ENCODE assay signal across 8 cellular contexts in the genomic region with DNA sequence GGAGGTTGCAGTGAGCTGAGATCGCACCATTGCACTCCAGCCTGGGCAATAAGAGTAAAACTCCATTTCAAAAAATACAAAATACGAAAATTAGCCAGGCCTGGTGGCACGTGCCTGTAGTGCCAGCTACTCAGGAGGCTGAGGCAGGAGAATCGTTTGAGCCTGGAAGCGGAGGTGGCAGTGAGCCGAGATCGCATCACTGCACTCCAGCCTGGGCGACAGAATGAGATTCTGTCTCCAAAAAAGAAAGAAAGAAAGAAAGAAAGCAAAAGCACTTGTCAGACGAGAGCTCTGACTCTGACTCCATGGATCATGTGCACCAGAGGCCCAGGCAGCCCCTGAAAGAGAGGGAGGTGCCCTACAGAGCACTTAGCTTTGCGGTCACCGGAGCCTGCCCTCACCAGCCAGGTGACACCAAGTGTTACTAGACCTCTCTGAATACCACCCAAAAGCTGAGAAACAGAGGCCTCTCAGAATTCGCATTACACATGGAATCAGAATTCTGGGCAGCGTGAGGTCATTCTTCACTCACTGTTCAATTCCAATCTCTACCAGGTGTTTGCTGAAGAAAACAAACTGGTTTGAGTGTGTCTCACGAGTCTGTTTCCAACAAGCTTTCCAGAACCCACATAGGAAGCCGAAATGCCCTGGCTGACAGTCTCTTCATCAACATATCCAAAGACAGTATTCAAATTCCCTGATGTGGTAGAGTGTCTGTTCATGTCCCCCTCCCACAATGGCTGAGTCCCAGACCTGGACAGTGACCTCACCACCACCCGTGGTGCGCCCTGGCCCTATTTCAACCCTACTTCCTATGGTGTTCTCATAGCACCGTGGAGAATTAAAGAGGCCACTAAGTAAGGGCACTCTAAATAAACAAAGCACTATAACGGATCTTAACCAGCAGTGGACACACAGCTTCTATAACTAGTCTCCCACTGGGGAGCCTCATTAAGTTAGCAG. TPM values are rescaled to one million over a fixed set of nuclear protein-coding genes. Genes with fewer than 3 reads are reported as not detected.
DNase-seq lines count a peak whose midpoint lies in the region; ATAC-seq and TF ChIP-seq lines count a peak whose summit lies in the region.

No MANE protein-coding gene starts in this region.

- H3K27me3 Mint-ChIP-seq in CD8-positive, alpha-beta memory T cell = peaks cover 0 to 4% of the 10 kb centered on the region in 2 donors

- no peaks in the 10 kb centered on the region for H3K9me3 Mint-ChIP-seq in CD8-positive, alpha-beta memory T cell

- H3K36me3 Mint-ChIP-seq in CD8-positive, alpha-beta memory T cell = peaks cover 0 to 35% (median 5%) of the 10 kb centered on the region in 3 donors

- no peaks in the 10 kb centered on the region for H3K27me3 ChIP-seq in CD8-positive, alpha-beta memory T cell (ENCODE audit: insufficient read depth, low read length, poor library complexity, severe bottlenecking)
- H3K27me3 ChIP-seq in brain microvascular endothelial cell (replicated peaks) (no peaks in the 10 kb centered on the region), lower lobe of right lung (ENCODE audit: low read depth) (no peaks in the 10 kb centered on the region), tibial artery (no peaks in the 10 kb centered on the region)

- peak overlapping the region; percentile 92 for H3K4me3 ChIP-seq in CD8-positive, alpha-beta memory T cell (ENCODE audit: low read length)
- H3K4me3 ChIP-seq in brain microvascular endothelial cell (ENCODE audit: low read depth, low read length) (peak overlapping the region; percentile 99), lower lobe of right lung (peak overlapping the region; percentile 100), tibial artery (peak overlapping the region; percentile 90 to 95)

- H3K4me1 Mint-ChIP-seq in CD8-positive, alpha-beta memory T cell = peaks cover 20 to 40% (median 22%) of the 10 kb centered on the region in 3 donors

- H3K36me3 ChIP-seq in CD8-positive, alpha-beta memory T cell (ENCODE audit: insufficient read depth, low read length) = no peaks in the 10 kb centered on the region
- peaks cover 18% of the 10 kb centered on the region for H3K36me3 ChIP-seq in brain microvascular endothelial cell (replicated peaks)
- peaks cover 27% of the 10 kb centered on the region for H3K36me3 ChIP-seq in lower lobe of right lung
- peaks cover 15 to 24% (median 23%) of the 10 kb centered on the region in 3 donors for H3K36me3 ChIP-seq in tibial artery

- intact Hi-C loops in lower lobe of right lung (cut with DNase I) (no loop called here), tibial artery (cut with DNase I; ENCODE audit: low total_unique reads) (loop anchor here (5.0 to 10.0 kb wide), 2 partner anchors 83 to 231 kb away; no protein-coding TSS in a partner anchor)

- in situ Hi-C loops in brain microvascular endothelial cell (cut with HindIII; ENCODE audit: low pct_ligation_motif_present, low sequenced_read_pairs) = no loop called here

- no peak for DNase-seq in CD8-positive, alpha-beta memory T cell
- DNase-seq in LHCN-M2 (ENCODE audit: low read depth) = peak; percentile 49
- DNase-seq in brain microvascular endothelial cell = peak; percentile 28
- no peak for DNase-seq in lower lobe of right lung
- DNase-seq in tibial artery = no peak
- DNase-seq in stimulated activated CD4-positive, alpha-beta T cell treated with anti-CD3 and anti-CD28 coated beads, Interleukin-4, amount 100 ng/mL, for 4 hours = no peak
- DNase-seq in mesenteric fat pad (ENCODE audit: low spot score) = no peak

- POLR2A ChIA-PET in CD8-positive, alpha-beta memory T cell (lab: Charles Lee) = interaction anchor here (0.5 kb wide), 1 partner anchor 32 kb away, joined by 3 read pairs; no protein-coding TSS in a partner anchor

- peak overlapping the region; percentile 90 to 98 (median 96) for H3K4me3 Mint-ChIP-seq in CD8-positive, alpha-beta memory T cell

- H3K27ac Mint-ChIP-seq in CD8-positive, alpha-beta memory T cell = peak overlapping the region; percentile 97 to 99 (median 99)

- H3K27ac ChIP-seq in CD8-positive, alpha-beta memory T cell (ENCODE audit: low read depth, low read length) = peak overlapping the region; percentile 99
- H3K27ac ChIP-seq in brain microvascular endothelial cell = peak overlapping the region; percentile 100
- peak overlapping the region; percentile 100 for H3K27ac ChIP-seq in lower lobe of right lung
- peak overlapping the region; percentile 93 to 96 for H3K27ac ChIP-seq in tibial artery

- no peaks in the 10 kb centered on the region for H3K9me3 ChIP-seq in CD8-positive, alpha-beta memory T cell (ENCODE audit: low read length)
- H3K9me3 ChIP-seq in lower lobe of right lung = no peaks in the 10 kb centered on the region
- H3K9me3 ChIP-seq in tibial artery = no peaks in the 10 kb centered on the region

- H3K4me1 ChIP-seq in CD8-positive, alpha-beta memory T cell (ENCODE audit: insufficient read depth, low read length) = peaks cover 14% of the 10 kb centered on the region
- peaks cover 29% of the 10 kb centered on the region for H3K4me1 ChIP-seq in lower lobe of right lung
- peaks cover 0 to 35% (median 18%) of the 10 kb centered on the region in 4 donors for H3K4me1 ChIP-seq in tibial artery

- CTCF ChIA-PET in CD8-positive, alpha-beta memory T cell (lab: Charles Lee) = interaction anchor here (0.7 kb wide), 2 partner anchors 93 to 606 kb away, joined by 3 read pairs; no protein-coding TSS in a partner anchor

- ATAC-seq in lower lobe of right lung = peak; percentile 50 to 66
- no peak for ATAC-seq in GM18498 (IDR thresholded peaks at IDR 0.05; ENCODE audit: unreplicated experiment)

- TF ChIP-seq CTCF in brain microvascular endothelial cell (IDR thresholded peaks at IDR 0.05; ENCODE audit: low read depth, low read length, missing control alignments) (no peak), lower lobe of right lung (IDR thresholded peaks at IDR 0.05) (no peak), tibial artery (IDR thresholded peaks at IDR 0.05) (no peak)

RNA-seq across cellular contexts. Expression of gene FLCN, which starts 1.5 kb away (rescaled TPM):
- total RNA-seq in CD8-positive, alpha-beta memory T cell = 10 to 100 TPM; 26.9 to 30.7 TPM
- polyA plus RNA-seq in CD8-positive, alpha-beta memory T cell = 3.8 TPM
- total RNA-seq in LHCN-M2 (2014; rRNA removed) (32.9 and 43.4 TPM in 2 replicates), lower lobe of right lung (92.6 TPM), mesenteric fat pad (40.0 TPM)
- 29.7 TPM for polyA plus RNA-seq in LHCN-M2 (2012)

RNA-seq across cellular contexts. Expression of gene PLD6, which starts 29.4 kb away (rescaled TPM):
- 10 to 100 TPM; 26.5 to 28.4 TPM for total RNA-seq in CD8-positive, alpha-beta memory T cell
- polyA plus RNA-seq in CD8-positive, alpha-beta memory T cell = 6.9 TPM
- total RNA-seq in LHCN-M2 (2014; rRNA removed) = 4.2 and 5.3 TPM in 2 replicates
- polyA plus RNA-seq in LHCN-M2 (2012) = 2.7 TPM
- total RNA-seq in lower lobe of right lung = 3.8 TPM
- 12.4 TPM for total RNA-seq in mesenteric fat pad

RNA-seq across cellular contexts. Expression of gene COPS3, which starts 45.6 kb away (rescaled TPM):
- total RNA-seq in CD8-positive, alpha-beta memory T cell = 100 to 1,000 TPM; 132 to 137 TPM
- polyA plus RNA-seq in CD8-positive, alpha-beta memory T cell = 86.3 TPM
- 109 and 117 TPM in 2 replicates for total RNA-seq in LHCN-M2 (2014; rRNA removed)
- polyA plus RNA-seq in LHCN-M2 (2012) = 66.2 TPM
- total RNA-seq in lower lobe of right lung = 50.1 TPM
- 47.5 TPM for total RNA-seq in mesenteric fat pad

Comparison
In these comparisons a context has a peak if more than half of its experiments do, and no peak if none do; other contexts are left out.
1. DNase-seq: peak in LHCN-M2 (single experiment) and brain microvascular endothelial cell (single experiment); none in CD8-positive, alpha-beta memory T cell (0 of 5), lower lobe of right lung (single experiment), tibial artery (0 of 2), stimulated activated CD4-positive, alpha-beta T cell treated with anti-CD3 and anti-CD28 coated beads, Interleukin-4, amount 100 ng/mL, for 4 hours (0 of 2) and mesenteric fat pad (single experiment).
2. Peak in every context shown above with its lines, with median percentiles within 50 percentile points of each other: H3K27ac ChIP-seq and H3K4me3 ChIP-seq.